ENCODE assay signal across 17 cellular contexts in genomic region chr4:173489514-173489913, GRCh38. TPM values are rescaled to one million over a fixed set of nuclear protein-coding genes. Genes with fewer than 3 reads are reported as not detected.
DNase-seq lines count a peak whose midpoint lies in the region; ATAC-seq, FAIRE-seq and TF ChIP-seq lines count a peak whose summit lies in the region.
"Had no signal": no experiment of that assay in that cellular context is flagged by ENCODE, and none has a peak within 500 bp of the region (broad histone marks: within the 10 kb centered on the region; RNA-seq: fewer than 3 reads in every experiment).

No MANE protein-coding gene starts in this region.

- POLR2A ChIA-PET in AG04449 (lab: Yijun Ruan, JAX): no interaction called here

- no peak overlapping the region for H3K4me3 ChIP-seq in AG04449 (ENCODE audit: low read depth, low read length)
- H3K4me3 ChIP-seq: dorsolateral prefrontal cortex, neural progenitor cell, skin epidermis, stomach had no signal

- FAIRE-seq in frontal cortex (lab: Jason Lieb, UNC): no peak

- no peak for TF ChIP-seq CTCF in AG04449 (IDR thresholded peaks at IDR 0.05; ENCODE audit: insufficient read depth, low read length, missing control alignments)

- ATAC-seq in GM19463 (IDR thresholded peaks at IDR 0.05; ENCODE audit: unreplicated experiment): no peak
- ATAC-seq: foreskin keratinocyte had no signal

- DNase-seq in AG04449 (ENCODE audit: low read depth, low spot score): peak; percentile 86
- DNase-seq in H4 (ENCODE audit: low spot score): peak; percentile 79
- DNase-seq in amniotic epithelial cell (ENCODE audit: low read depth): peak; percentile 97
- DNase-seq in iris pigment epithelial cell (ENCODE audit: low read depth): peak; percentile 81
- no peak for DNase-seq in CD1c-positive myeloid dendritic cell (ENCODE audit: extremely low spot score)
- no peak for DNase-seq in frontal cortex (ENCODE audit: low spot score in 2 of 2)
- no peak for DNase-seq in HuH-7 (ENCODE audit: low spot score)
- DNase-seq: activated CD4-positive, alpha-beta memory T cell treated with anti-CD3 and anti-CD28 coated beads for 36 hours; anterior cingulate cortex; DMS153; dorsolateral prefrontal cortex; foreskin keratinocyte; stomach had no signal

- CTCF ChIA-PET in AG04449 (lab: Yijun Ruan, JAX): interaction anchor here (0.8 to 9.1 kb wide), 2 partner anchors 64 to 70 kb away, joined by 3 to 198 read pairs; no protein-coding TSS in a partner anchor

RNA-seq across cellular contexts. Expression of gene HAND2, which starts 40.5 kb away (rescaled TPM):
- 0.06 and 1.2 TPM in 2 replicates for total RNA-seq in H4 (2014; rRNA removed; shearing (Covaris generic))
- not detected for total RNA-seq in frontal cortex
- total RNA-seq: activated CD4-positive, alpha-beta memory T cell treated with anti-CD3 and anti-CD28 coated beads for 36 hours; activated T-helper 2 cell treated with anti-CD3 and anti-CD28 coated beads, Interferon-gamma antibody, Interleukin-2, Interleukin-4, amounts not matched to agents 10 μg/mL and 5 μg/mL and 100 μg/mL, durations not matched to agents 14 hours and 24 hours and 36 hours; foreskin keratinocyte had no signal

Comparison
In these comparisons a context has a peak if more than half of its experiments do, and no peak if none do; other contexts are left out.
1. DNase-seq: peak in AG04449 (single experiment), H4 (single experiment), amniotic epithelial cell (single experiment) and iris pigment epithelial cell (single experiment); none in CD1c-positive myeloid dendritic cell (single experiment), frontal cortex (0 of 2) and HuH-7 (single experiment).